In the genomic region with DNA sequence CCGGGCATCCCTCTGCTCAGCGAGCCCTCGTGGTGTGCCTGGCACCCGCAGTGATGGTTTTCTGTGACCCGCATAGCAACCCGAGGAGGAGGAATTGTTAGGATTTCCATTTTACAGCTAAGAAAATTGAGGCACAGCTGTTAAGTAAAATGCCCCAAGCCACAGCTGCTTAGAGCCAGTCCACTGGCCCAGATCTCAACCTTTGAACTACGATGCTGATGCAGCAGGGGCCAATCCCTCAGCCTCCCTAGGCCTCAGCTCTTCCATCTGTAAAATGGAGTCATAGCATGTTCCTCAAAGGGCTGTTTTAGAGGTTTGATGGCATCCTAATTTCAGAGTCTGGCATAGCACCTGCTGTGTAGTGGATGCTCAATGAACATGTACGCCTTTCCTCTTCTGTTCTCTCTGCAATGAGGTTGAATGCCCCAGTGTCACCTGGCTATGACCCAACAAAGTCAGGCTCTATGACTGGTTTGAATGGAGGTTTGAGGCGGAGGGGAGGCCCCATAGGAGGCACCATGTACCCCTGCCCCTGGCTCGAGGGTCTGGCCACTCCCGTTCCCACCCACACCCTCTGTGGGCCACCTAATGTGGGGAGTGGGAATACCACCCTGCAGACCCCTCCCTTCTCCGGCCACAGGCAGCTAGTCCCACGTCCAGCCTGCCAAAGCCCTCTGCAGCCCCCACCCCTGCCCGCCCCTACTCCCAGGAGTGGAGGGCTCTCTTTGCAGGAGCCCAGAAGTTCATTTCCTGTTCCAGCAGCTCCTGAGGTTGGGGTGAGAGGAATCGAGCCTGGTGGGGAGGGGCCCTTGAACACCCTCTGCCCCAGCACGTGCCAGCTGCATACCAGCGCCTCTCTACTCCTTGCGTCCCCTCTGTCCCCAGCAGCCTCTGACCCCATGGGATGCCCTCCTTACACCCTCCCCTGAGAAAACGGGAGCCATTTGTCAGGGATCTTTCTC, we compare ENCODE assay signal across 1 cellular context.
TF ChIP-seq lines count a peak whose summit lies in the region.

No MANE protein-coding gene starts in this region.

TF ChIP-seq in GM23338, 12 proteins besides CTCF, POLR2A, EP300 and RAD21 (continued from another document):
- TF ChIP-seq, protein P1, sequence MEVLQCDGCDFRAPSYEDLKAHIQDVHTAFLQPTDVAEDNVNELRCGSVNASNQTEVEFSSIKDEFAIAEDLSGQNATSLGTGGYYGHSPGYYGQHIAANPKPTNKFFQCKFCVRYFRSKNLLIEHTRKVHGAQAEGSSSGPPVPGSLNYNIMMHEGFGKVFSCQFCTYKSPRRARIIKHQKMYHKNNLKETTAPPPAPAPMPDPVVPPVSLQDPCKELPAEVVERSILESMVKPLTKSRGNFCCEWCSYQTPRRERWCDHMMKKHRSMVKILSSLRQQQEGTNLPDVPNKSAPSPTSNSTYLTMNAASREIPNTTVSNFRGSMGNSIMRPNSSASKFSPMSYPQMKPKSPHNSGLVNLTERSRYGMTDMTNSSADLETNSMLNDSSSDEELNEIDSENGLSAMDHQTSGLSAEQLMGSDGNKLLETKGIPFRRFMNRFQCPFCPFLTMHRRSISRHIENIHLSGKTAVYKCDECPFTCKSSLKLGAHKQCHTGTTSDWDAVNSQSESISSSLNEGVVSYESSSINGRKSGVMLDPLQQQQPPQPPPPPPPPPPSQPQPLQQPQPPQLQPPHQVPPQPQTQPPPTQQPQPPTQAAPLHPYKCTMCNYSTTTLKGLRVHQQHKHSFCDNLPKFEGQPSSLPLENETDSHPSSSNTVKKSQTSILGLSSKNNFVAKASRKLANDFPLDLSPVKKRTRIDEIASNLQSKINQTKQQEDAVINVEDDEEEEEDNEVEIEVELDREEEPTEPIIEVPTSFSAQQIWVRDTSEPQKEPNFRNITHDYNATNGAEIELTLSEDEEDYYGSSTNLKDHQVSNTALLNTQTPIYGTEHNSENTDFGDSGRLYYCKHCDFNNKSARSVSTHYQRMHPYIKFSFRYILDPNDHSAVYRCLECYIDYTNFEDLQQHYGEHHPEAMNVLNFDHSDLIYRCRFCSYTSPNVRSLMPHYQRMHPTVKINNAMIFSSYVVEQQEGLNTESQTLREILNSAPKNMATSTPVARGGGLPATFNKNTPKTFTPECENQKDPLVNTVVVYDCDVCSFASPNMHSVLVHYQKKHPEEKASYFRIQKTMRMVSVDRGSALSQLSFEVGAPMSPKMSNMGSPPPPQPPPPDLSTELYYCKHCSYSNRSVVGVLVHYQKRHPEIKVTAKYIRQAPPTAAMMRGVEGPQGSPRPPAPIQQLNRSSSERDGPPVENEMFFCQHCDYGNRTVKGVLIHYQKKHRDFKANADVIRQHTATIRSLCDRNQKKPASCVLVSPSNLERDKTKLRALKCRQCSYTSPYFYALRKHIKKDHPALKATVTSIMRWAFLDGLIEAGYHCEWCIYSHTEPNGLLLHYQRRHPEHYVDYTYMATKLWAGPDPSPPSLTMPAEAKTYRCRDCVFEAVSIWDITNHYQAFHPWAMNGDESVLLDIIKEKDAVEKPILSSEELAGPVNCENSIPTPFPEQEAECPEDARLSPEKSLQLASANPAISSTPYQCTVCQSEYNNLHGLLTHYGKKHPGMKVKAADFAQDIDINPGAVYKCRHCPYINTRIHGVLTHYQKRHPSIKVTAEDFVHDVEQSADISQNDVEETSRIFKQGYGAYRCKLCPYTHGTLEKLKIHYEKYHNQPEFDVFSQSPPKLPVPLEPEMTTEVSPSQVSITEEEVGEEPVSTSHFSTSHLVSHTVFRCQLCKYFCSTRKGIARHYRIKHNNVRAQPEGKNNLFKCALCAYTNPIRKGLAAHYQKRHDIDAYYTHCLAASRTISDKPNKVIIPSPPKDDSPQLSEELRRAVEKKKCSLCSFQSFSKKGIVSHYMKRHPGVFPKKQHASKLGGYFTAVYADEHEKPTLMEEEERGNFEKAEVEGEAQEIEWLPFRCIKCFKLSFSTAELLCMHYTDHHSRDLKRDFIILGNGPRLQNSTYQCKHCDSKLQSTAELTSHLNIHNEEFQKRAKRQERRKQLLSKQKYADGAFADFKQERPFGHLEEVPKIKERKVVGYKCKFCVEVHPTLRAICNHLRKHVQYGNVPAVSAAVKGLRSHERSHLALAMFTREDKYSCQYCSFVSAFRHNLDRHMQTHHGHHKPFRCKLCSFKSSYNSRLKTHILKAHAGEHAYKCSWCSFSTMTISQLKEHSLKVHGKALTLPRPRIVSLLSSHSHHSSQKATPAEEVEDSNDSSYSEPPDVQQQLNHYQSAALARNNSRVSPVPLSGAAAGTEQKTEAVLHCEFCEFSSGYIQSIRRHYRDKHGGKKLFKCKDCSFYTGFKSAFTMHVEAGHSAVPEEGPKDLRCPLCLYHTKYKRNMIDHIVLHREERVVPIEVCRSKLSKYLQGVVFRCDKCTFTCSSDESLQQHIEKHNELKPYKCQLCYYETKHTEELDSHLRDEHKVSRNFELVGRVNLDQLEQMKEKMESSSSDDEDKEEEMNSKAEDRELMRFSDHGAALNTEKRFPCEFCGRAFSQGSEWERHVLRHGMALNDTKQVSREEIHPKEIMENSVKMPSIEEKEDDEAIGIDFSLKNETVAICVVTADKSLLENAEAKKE (CRISPR knock-in tag; IDR thresholded peaks at IDR 0.05): no peak
TF ChIP-seq in GM23338: peak in this region for 0.
